1 cellular context compared by ENCODE assay signal in genomic region chr2:61017556-61018318, GRCh38.
A peak's percentile ranks its signal among the peaks of the same experiment; 100 is the strongest.
TF ChIP-seq lines count a peak whose summit lies in the region.

PEX13 (plus strand) TSS chr2:61017720; CDS start chr2:61017760, 40 bp downstream.
PUS10 (minus strand) TSS chr2:61018255; CDS start chr2:61011890, 6,365 bp downstream.

TF ChIP-seq in HepG2, 621 proteins besides CTCF, POLR2A, EP300 and RAD21 (continued from another document and continues in another):
- TF ChIP-seq TIGD3 (CRISPR knock-in tag; IDR thresholded peaks at IDR 0.05; ENCODE audit: borderline replicate concordance): 0 out of 2 replicates have a peak, but pooled peaks have one; percentile 44
- TF ChIP-seq ZNF619 (CRISPR knock-in tag; IDR thresholded peaks at IDR 0.05): 0 out of 2 replicates have a peak, but pooled peaks have one; percentile 44
- peak; percentile 65 for TF ChIP-seq ZNF547 (CRISPR knock-in tag; IDR thresholded peaks at IDR 0.05)
- TF ChIP-seq ZNF44 (CRISPR knock-in tag; IDR thresholded peaks at IDR 0.05): peak; percentile 11; the same call in 1 of the 2 replicates
- peak; percentile 82 for TF ChIP-seq ZNF142 (CRISPR knock-in tag; IDR thresholded peaks at IDR 0.05)
- no peak for TF ChIP-seq FOXM1 (CRISPR knock-in tag; IDR thresholded peaks at IDR 0.05)
- peak; percentile 64 for TF ChIP-seq ZBTB21 (CRISPR knock-in tag; IDR thresholded peaks at IDR 0.05)
- peak; percentile 94 for TF ChIP-seq HOXA3 (CRISPR knock-in tag; IDR thresholded peaks at IDR 0.05)
- TF ChIP-seq MTA1 (CRISPR knock-in tag; IDR thresholded peaks at IDR 0.05; ENCODE audit: borderline replicate concordance): peak; percentile 37
- TF ChIP-seq HDAC2 (CRISPR knock-in tag; IDR thresholded peaks at IDR 0.05): no peak; the same call in none of the 2 replicates
- 0 out of 2 replicates have a peak, but pooled peaks have one; percentile 23 for TF ChIP-seq ZNF296 (CRISPR knock-in tag; conservative IDR thresholded peaks at IDR 0.05)
- peak; percentile 50; the same call in 1 of the 2 replicates for TF ChIP-seq ZNF704 (CRISPR knock-in tag; IDR thresholded peaks at IDR 0.05; ENCODE audit: borderline replicate concordance)
- peak; percentile 33; the same call in 1 of the 2 replicates for TF ChIP-seq CREB1 (IDR thresholded peaks at IDR 0.05)
- no peak; the same call in none of the 2 replicates for TF ChIP-seq CREB1 (CRISPR knock-in tag; IDR thresholded peaks at IDR 0.05)
- 0 out of 2 replicates have a peak, but pooled peaks have one; percentile 10 for TF ChIP-seq ZNF33B (CRISPR knock-in tag; IDR thresholded peaks at IDR 0.05)
- peak; percentile 7; the same call in 1 of the 2 replicates for TF ChIP-seq ZNF24 (IDR thresholded peaks at IDR 0.05)
- peak; percentile 97 for TF ChIP-seq RBFOX2 (IDR thresholded peaks at IDR 0.05; ENCODE audit: low read depth, low read length)
- peak; percentile 66; the same call in 1 of the 2 replicates for TF ChIP-seq PHF8 (CRISPR knock-in tag; IDR thresholded peaks at IDR 0.05)
- TF ChIP-seq GABPB1 (CRISPR knock-in tag; IDR thresholded peaks at IDR 0.05): peak; percentile 3
- TF ChIP-seq ZNF687 (CRISPR knock-in tag; IDR thresholded peaks at IDR 0.05): peak; percentile 86
- TF ChIP-seq NFYC (CRISPR knock-in tag; IDR thresholded peaks at IDR 0.05): 0 out of 2 replicates have a peak, but pooled peaks have one; percentile 1
- peak; percentile 96; the same call in 1 of the 2 replicates for TF ChIP-seq ZNF224 (CRISPR knock-in tag; IDR thresholded peaks at IDR 0.05)
- TF ChIP-seq SIN3A (IDR thresholded peaks at IDR 0.05; ENCODE audit: borderline replicate concordance, low read depth, low read length): peak; percentile 82
- peak; percentile 84 for TF ChIP-seq RCOR2 (CRISPR knock-in tag; IDR thresholded peaks at IDR 0.05)
- peak; percentile 85; the same call in 1 of the 2 replicates for TF ChIP-seq ZGPAT (CRISPR knock-in tag; IDR thresholded peaks at IDR 0.05)
- no peak for TF ChIP-seq USF2 (IDR thresholded peaks at IDR 0.05; ENCODE audit: low read depth, low read length)
- peak; percentile 58; the same call in 1 of the 2 replicates for TF ChIP-seq USF2 (CRISPR knock-in tag; IDR thresholded peaks at IDR 0.05; ENCODE audit: borderline replicate concordance)
- 0 out of 2 replicates have a peak, but pooled peaks have one; percentile 90 for TF ChIP-seq MED13 (CRISPR knock-in tag; IDR thresholded peaks at IDR 0.05)
- TF ChIP-seq ZNF770 (CRISPR knock-in tag; IDR thresholded peaks at IDR 0.05): peak; percentile 20; the same call in 1 of the 2 replicates
- TF ChIP-seq ZNF513 (CRISPR knock-in tag; conservative IDR thresholded peaks at IDR 0.05): 0 out of 2 replicates have a peak, but pooled peaks have one; percentile 73
- TF ChIP-seq NR1H2 (CRISPR knock-in tag; IDR thresholded peaks at IDR 0.05; ENCODE audit: borderline replicate concordance, low read depth): 0 out of 2 replicates have a peak, but pooled peaks have one; percentile 32
